Comparison of ENCODE assay signal across 10 cellular contexts in genomic region chr6:35489995-35490791, GRCh38. TPM values are rescaled to one million over a fixed set of nuclear protein-coding genes. Genes with fewer than 3 reads are reported as not detected.
DNase-seq lines count a peak whose midpoint lies in the region; ATAC-seq and TF ChIP-seq lines count a peak whose summit lies in the region.
"Had no signal": no experiment of that assay in that cellular context is flagged by ENCODE, and none has a peak within 500 bp of the region (broad histone marks: within the 10 kb centered on the region; RNA-seq: fewer than 3 reads in every experiment).

No MANE protein-coding gene starts in this region.

- peaks cover 21% of the 10 kb centered on the region; the same call in 1 of the 2 replicates for H4K20me1 ChIP-seq in SK-N-SH (ENCODE audit: insufficient read depth)

- H3K79me2 ChIP-seq in SK-N-SH (ENCODE audit: insufficient read depth): peaks cover 30% of the 10 kb centered on the region; the same call in 1 of the 2 replicates

- peak; percentile 59 to 75 for ATAC-seq in left cardiac atrium
- ATAC-seq in HG02870 (IDR thresholded peaks at IDR 0.05; ENCODE audit: unreplicated experiment): no peak
- ATAC-seq in HG03097 (IDR thresholded peaks at IDR 0.05; ENCODE audit: low FRiP score, unreplicated experiment): no peak

- no peaks in the 10 kb centered on the region for H3K27me3 ChIP-seq in SK-N-SH (ENCODE audit: insufficient read depth)
- H3K27me3 ChIP-seq in prostate gland (replicated peaks; ENCODE audit: insufficient read depth): no peaks in the 10 kb centered on the region

- H3K27ac Mint-ChIP-seq in activated CD4-positive, alpha-beta memory T cell treated with anti-CD3 and anti-CD28 coated beads, Interleukin-2, amount 10 ng/mL, durations not matched to agents 7 days and 5 days: no peak overlapping the region
- H3K27ac Mint-ChIP-seq: IgD-negative memory B cell had no signal

- H3K9me3 Mint-ChIP-seq in activated CD4-positive, alpha-beta memory T cell treated with anti-CD3 and anti-CD28 coated beads, Interleukin-2, amount 10 ng/mL, durations not matched to agents 7 days and 5 days: no peaks in the 10 kb centered on the region
- H3K9me3 Mint-ChIP-seq: IgD-negative memory B cell had no signal

- H3K27me3 Mint-ChIP-seq in activated CD4-positive, alpha-beta memory T cell treated with anti-CD3 and anti-CD28 coated beads, Interleukin-2, amount 10 ng/mL, durations not matched to agents 7 days and 5 days: peaks cover 4% of the 10 kb centered on the region

- H3K27ac ChIP-seq in SK-N-SH (ENCODE audit: low read depth in 2 of 2, low read length in 1 of 2): no peak overlapping the region
- H3K27ac ChIP-seq in prostate gland: peak overlapping the region; percentile 95 to 98

- H3K36me3 ChIP-seq in SK-N-SH (replicated peaks in 1 of 2; ENCODE audit: control insufficient read depth in 1 of 2, insufficient read depth in 2 of 2, low read length in 1 of 2) (no peaks in the 10 kb centered on the region), prostate gland (no peaks in the 10 kb centered on the region)

- POLR2A ChIA-PET in SK-N-SH (lab: Yijun Ruan, JAX): interaction anchor here (0.7 kb wide), 1 partner anchor 16 kb away, joined by 3 read pairs; no protein-coding TSS in a partner anchor
- POLR2A ChIA-PET in activated CD4-positive, alpha-beta memory T cell treated with anti-CD3 and anti-CD28 coated beads, Interleukin-2, amount 10 ng/mL, durations not matched to agents 7 days and 5 days (lab: Charles Lee): no interaction called here

- peak overlapping the region; percentile 19; the same call in 1 of the 2 replicates for H3K4me2 ChIP-seq in SK-N-SH

- H3K9me2 ChIP-seq in SK-N-SH: no peaks in the 10 kb centered on the region

- DNase-seq in Daoy (ENCODE audit: low read depth) (peak; percentile 42), SK-N-SH (peak; percentile 61), left cardiac atrium (peak; percentile 86), prostate gland (ENCODE audit: low spot score) (peak; percentile 75)
- no peak for DNase-seq in activated T-cell treated with anti-CD3 and anti-CD28 coated beads, Interleukin-2, amount 50 U/mL, for 48 hours
- no peak for DNase-seq in activated CD4-positive, alpha-beta memory T cell treated with anti-CD3 and anti-CD28 coated beads, Interleukin-2, amount 10 ng/mL, durations not matched to agents 7 days and 5 days
- DNase-seq: small intestine had no signal

- H3K36me3 Mint-ChIP-seq in activated CD4-positive, alpha-beta memory T cell treated with anti-CD3 and anti-CD28 coated beads, Interleukin-2, amount 10 ng/mL, durations not matched to agents 7 days and 5 days (ENCODE audit: low read depth): no peaks in the 10 kb centered on the region
- H3K36me3 Mint-ChIP-seq: IgD-negative memory B cell had no signal

- TF ChIP-seq POLR2A in prostate gland (IDR thresholded peaks at IDR 0.05): peak; percentile 16

- 67% methylated on average over 3 of the region's 28 CpGs for WGBS in SK-N-SH (ENCODE audit: low lambda C conversion rate)
- WGBS in prostate gland: 11% methylated on average over 25 of the region's 28 CpGs

- no peak overlapping the region for H3K9ac ChIP-seq in SK-N-SH

- CTCF ChIA-PET in SK-N-SH (lab: Yijun Ruan, JAX): interaction anchor here (1.0 to 1.6 kb wide), 4 partner anchors 33 to 247 kb away, joined by 3 to 8 read pairs (median 3); partner anchors contain the start of genes ARMC12 and PPARD
- CTCF ChIA-PET in activated CD4-positive, alpha-beta memory T cell treated with anti-CD3 and anti-CD28 coated beads, Interleukin-2, amount 10 ng/mL, durations not matched to agents 7 days and 5 days (lab: Charles Lee): interaction anchor here (1.1 kb wide), 1 partner anchor 246 kb away, joined by 3 read pairs; the partner anchor contains the start of gene ARMC12

- no peak overlapping the region for H3K4me3 Mint-ChIP-seq in activated CD4-positive, alpha-beta memory T cell treated with anti-CD3 and anti-CD28 coated beads, Interleukin-2, amount 10 ng/mL, durations not matched to agents 7 days and 5 days
- H3K4me3 Mint-ChIP-seq: IgD-negative memory B cell had no signal

- H3F3A ChIP-seq in SK-N-SH (replicated peaks; ENCODE audit: insufficient read depth): peaks cover 2% of the 10 kb centered on the region

- H2AFZ ChIP-seq in SK-N-SH (ENCODE audit: low read depth): no peak overlapping the region

- H3K4me3 ChIP-seq in SK-N-SH (ENCODE audit: low read depth in 2 of 2, low read length in 1 of 2) (no peak overlapping the region), prostate gland (peak overlapping the region in 1 of 2 donors; percentile 4)

- no peak for TF ChIP-seq RAD21 in SK-N-SH (IDR thresholded peaks at IDR 0.05; ENCODE audit: low read length)

- TF ChIP-seq CTCF in SK-N-SH (IDR thresholded peaks at IDR 0.05) (no peak), prostate gland (IDR thresholded peaks at IDR 0.05) (no peak)

- H3K4me1 Mint-ChIP-seq in activated CD4-positive, alpha-beta memory T cell treated with anti-CD3 and anti-CD28 coated beads, Interleukin-2, amount 10 ng/mL, durations not matched to agents 7 days and 5 days: peaks cover 15% of the 10 kb centered on the region

- no peaks in the 10 kb centered on the region for H3K9me3 ChIP-seq in SK-N-SH
- no peaks in the 10 kb centered on the region for H3K9me3 ChIP-seq in prostate gland

- peaks cover 28 to 49% of the 10 kb centered on the region in 2 experiments; a peak in 2 of 4 replicates for H3K4me1 ChIP-seq in SK-N-SH (ENCODE audit: control insufficient read depth in 1 of 2, insufficient read depth in 2 of 2, low read depth in 1 of 2, low read length in 1 of 2)
- peaks cover 65% of the 10 kb centered on the region for H3K4me1 ChIP-seq in prostate gland (replicated peaks)

- TF ChIP-seq EP300 in SK-N-SH (IDR thresholded peaks at IDR 0.05; ENCODE audit: borderline replicate concordance in 1 of 2, low read depth in 1 of 2, low read length in 1 of 2): no peak

- intact Hi-C loops in left cardiac atrium (cut with DNase I) (no loop called here), prostate gland (cut with DNase I) (no loop called here)

TF ChIP-seq in SK-N-SH, 30 proteins besides CTCF, POLR2A, EP300 and RAD21 (continues in another document):
- TF ChIP-seq, protein P1, sequence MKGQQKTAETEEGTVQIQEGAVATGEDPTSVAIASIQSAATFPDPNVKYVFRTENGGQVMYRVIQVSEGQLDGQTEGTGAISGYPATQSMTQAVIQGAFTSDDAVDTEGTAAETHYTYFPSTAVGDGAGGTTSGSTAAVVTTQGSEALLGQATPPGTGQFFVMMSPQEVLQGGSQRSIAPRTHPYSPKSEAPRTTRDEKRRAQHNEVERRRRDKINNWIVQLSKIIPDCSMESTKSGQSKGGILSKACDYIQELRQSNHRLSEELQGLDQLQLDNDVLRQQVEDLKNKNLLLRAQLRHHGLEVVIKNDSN (IDR thresholded peaks at IDR 0.05; ENCODE audit: borderline replicate concordance, low read depth): no peak
- TF ChIP-seq YY1 (IDR thresholded peaks at IDR 0.05; ENCODE audit: low read depth) (no peak), RXRA (IDR thresholded peaks at IDR 0.05; ENCODE audit: borderline replicate concordance, low read depth) (no peak), NRF1 (IDR thresholded peaks at IDR 0.05; ENCODE audit: low read depth, low read length) (no peak)
- TF ChIP-seq, protein P2, sequence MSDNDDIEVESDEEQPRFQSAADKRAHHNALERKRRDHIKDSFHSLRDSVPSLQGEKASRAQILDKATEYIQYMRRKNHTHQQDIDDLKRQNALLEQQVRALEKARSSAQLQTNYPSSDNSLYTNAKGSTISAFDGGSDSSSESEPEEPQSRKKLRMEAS (IDR thresholded peaks at IDR 0.05; ENCODE audit: low read depth): no peak

RNA-seq across cellular contexts. Expression of gene TEAD3, which starts 6.7 kb away (rescaled TPM):
- 6.9 and 7.3 TPM in 2 replicates for total RNA-seq in Daoy (2014; rRNA removed; shearing (Covaris generic))
- polyA plus RNA-seq in SK-N-SH (2012; rRNA removed): 5.2 and 7.1 TPM in 2 replicates
- 3.6 and 6.1 TPM in 2 replicates for polyA plus RNA-seq in SK-N-SH (2012; cell fraction: cytosol; rRNA removed)
- polyA plus RNA-seq in SK-N-SH (2012; cell fraction: nucleus; rRNA removed): 16.1 and 20.1 TPM in 2 replicates
- total RNA-seq in left cardiac atrium: 10 to 100 TPM; 22.4 to 39.6 TPM
- 10 to 100 TPM; 34.1 to 41.1 TPM for total RNA-seq in prostate gland
- total RNA-seq in activated CD4-positive, alpha-beta memory T cell treated with anti-CD3 and anti-CD28 coated beads, Interleukin-2, amount 10 ng/mL, durations not matched to agents 7 days and 5 days: under 1 TPM; 0.13 to 0.23 TPM
- polyA plus RNA-seq: IgD-negative memory B cell had no signal

RNA-seq across cellular contexts. Expression of gene RPL10A, which starts 22.0 kb away (rescaled TPM):
- 1,576 and 1,963 TPM in 2 replicates for total RNA-seq in Daoy (2014; rRNA removed; shearing (Covaris generic))
- polyA plus RNA-seq in SK-N-SH (2012; rRNA removed): 2,393 and 3,548 TPM in 2 replicates
- 2,837 and 3,167 TPM in 2 replicates for polyA plus RNA-seq in SK-N-SH (2012; cell fraction: cytosol; rRNA removed)
- polyA plus RNA-seq in SK-N-SH (2012; cell fraction: nucleus; rRNA removed): 1,325 and 1,532 TPM in 2 replicates
- total RNA-seq in left cardiac atrium: 100 to 1,000 TPM; 691 to 715 TPM
- 1,000 to 10,000 TPM in 1 of 2 donors, 100 to 1,000 TPM in 1; 897 to 2,172 TPM for total RNA-seq in prostate gland
- 1,000 to 10,000 TPM; 1,239 to 1,245 TPM for total RNA-seq in activated CD4-positive, alpha-beta memory T cell treated with anti-CD3 and anti-CD28 coated beads, Interleukin-2, amount 10 ng/mL, durations not matched to agents 7 days and 5 days

RNA-seq across cellular contexts. Expression of gene TULP1, which starts 22.5 kb away (rescaled TPM):
- not detected in 2 replicates for total RNA-seq in Daoy (2014; rRNA removed; shearing (Covaris generic))
- not detected in 2 replicates for polyA plus RNA-seq in SK-N-SH (2012; rRNA removed)
- not detected in 2 replicates for polyA plus RNA-seq in SK-N-SH (2012; cell fraction: cytosol; rRNA removed)
- not detected in 2 replicates for polyA plus RNA-seq in SK-N-SH (2012; cell fraction: nucleus; rRNA removed)
- under 1 TPM in 1 of 2 donors, not detected in 1; 0.32 TPM for total RNA-seq in left cardiac atrium
- under 1 TPM in 1 of 2 donors, not detected in 1; 0.27 TPM for total RNA-seq in prostate gland
- not detected for total RNA-seq in activated CD4-positive, alpha-beta memory T cell treated with anti-CD3 and anti-CD28 coated beads, Interleukin-2, amount 10 ng/mL, durations not matched to agents 7 days and 5 days
- polyA plus RNA-seq: IgD-negative memory B cell, small intestine had no signal

RNA-seq across cellular contexts. Expression of gene FANCE, which starts 38.1 kb away (rescaled TPM):
- total RNA-seq in Daoy (2014; rRNA removed; shearing (Covaris generic)): 25.8 and 37.4 TPM in 2 replicates
- polyA plus RNA-seq in SK-N-SH (2012; rRNA removed): 5.8 and 6.5 TPM in 2 replicates
- polyA plus RNA-seq in SK-N-SH (2012; cell fraction: cytosol; rRNA removed): 4.0 and 5.4 TPM in 2 replicates
- 6.0 and 6.1 TPM in 2 replicates for polyA plus RNA-seq in SK-N-SH (2012; cell fraction: nucleus; rRNA removed)
- total RNA-seq in left cardiac atrium: 1 to 10 TPM; 1.8 to 3.7 TPM
- 10 to 100 TPM in 1 of 2 donors, 1 to 10 TPM in 1; 7.5 to 14.0 TPM for total RNA-seq in prostate gland
- 10 to 100 TPM; 10.3 to 10.4 TPM for total RNA-seq in activated CD4-positive, alpha-beta memory T cell treated with anti-CD3 and anti-CD28 coated beads, Interleukin-2, amount 10 ng/mL, durations not matched to agents 7 days and 5 days

Comparison
In these comparisons a context has a peak if more than half of its experiments do, and no peak if none do; other contexts are left out.
1. DNase-seq: peak in Daoy (single experiment), SK-N-SH (single experiment), left cardiac atrium (single experiment) and prostate gland (single experiment); none in activated T-cell treated with anti-CD3 and anti-CD28 coated beads, Interleukin-2, amount 50 U/mL, for 48 hours (0 of 2) and activated CD4-positive, alpha-beta memory T cell treated with anti-CD3 and anti-CD28 coated beads, Interleukin-2, amount 10 ng/mL, durations not matched to agents 7 days and 5 days (single experiment).
2. H3K27ac ChIP-seq: peak in prostate gland (2 of 2); none in SK-N-SH (0 of 2).
3. ATAC-seq: peak in left cardiac atrium (2 of 2); none in HG02870 (single experiment) and HG03097 (single experiment).